In genomic region chr2:72665448-72665847, GRCh38 we compare ENCODE assay signal across 8 cellular contexts.
"Had no signal": no experiment of that assay in that cellular context is flagged by ENCODE, and none has a peak within 500 bp of the region (broad histone marks: within the 10 kb centered on the region; RNA-seq: fewer than 3 reads in every experiment).

No MANE protein-coding gene starts in this region.

- DNase-seq: GDM1, GF-D8 had no signal

- H3K4me3 ChIP-seq: GM12878 had no signal

- FAIRE-seq: G401.6, GM12878, GM12891, GM12892, GM18507, GM19239 had no signal

- ATAC-seq: GM12878 had no signal
